Comparison of ENCODE assay signal across 21 cellular contexts in genomic region chr22:46586123-46586519, GRCh38. TPM values are rescaled to one million over a fixed set of nuclear protein-coding genes. Genes with fewer than 3 reads are reported as not detected.
A peak's percentile ranks its signal among the peaks of the same experiment; 100 is the strongest.
DNase-seq lines count a peak whose midpoint lies in the region; ATAC-seq and TF ChIP-seq lines count a peak whose summit lies in the region.
"Had no signal": no experiment of that assay in that cellular context is flagged by ENCODE, and none has a peak within 500 bp of the region (broad histone marks: within the 10 kb centered on the region; RNA-seq: fewer than 3 reads in every experiment).

No MANE protein-coding gene starts in this region.

- intact Hi-C loops in HCT116 (cut with micrococcal nuclease) = no loop called here

- RAD21 ChIA-PET in HCT116 (lab: Charles Lee; ENCODE audit: low non-redundant PET in 1 of 2, low total read pairs in 2 of 2, uncharacterized antibody in 2 of 2, unreplicated experiment in 2 of 2) = no interaction called here

- H3K27me3 Mint-ChIP-seq in naive B cell = no peaks in the 10 kb centered on the region

- H3K9ac ChIP-seq in BLaER1 (peak overlapping the region; percentile 78; the same call in 1 of the 2 replicates), HCT116 (ENCODE audit: low read length) (no peak overlapping the region)

- H3K27ac Mint-ChIP-seq in naive B cell = peak overlapping the region in 4 of 6 donors; percentile 12 to 100 (median 98)

- H3K27ac ChIP-seq in BLaER1 (peak overlapping the region; percentile 92), HCT116 (ENCODE audit: low read depth, low read length) (no peak overlapping the region), right atrium auricular region (peak overlapping the region; percentile 92 to 94)
- H3K27ac ChIP-seq: body of pancreas had no signal

- H3K9me3 ChIP-seq in BLaER1 (no peaks in the 10 kb centered on the region), HCT116 (ENCODE audit: control insufficient read depth in 1 of 2, insufficient read depth in 1 of 2, low read depth in 1 of 2, low read length in 2 of 2) (no peaks in the 10 kb centered on the region), right atrium auricular region (no peaks in the 10 kb centered on the region)
- H3K9me3 ChIP-seq: body of pancreas, tibial nerve had no signal

- H3K9me2 ChIP-seq in HCT116 (ENCODE audit: insufficient read depth) = no peaks in the 10 kb centered on the region

- BruUV-seq in HCT116 (replicated peaks; lab: Mats Ljungman, UMichigan) = no TSS peak

- CTCF ChIA-PET in HCT116 (lab: Charles Lee) = no interaction called here

- H3K79me2 ChIP-seq in HCT116 (ENCODE audit: insufficient read depth, low read length) = peaks cover 8% of the 10 kb centered on the region; the same call in 1 of the 2 replicates

- DNase-seq in HCT116 (ENCODE audit: low read depth, low spot score) = no peak
- no peak for DNase-seq in right atrium auricular region (ENCODE audit: low spot score)
- no peak for DNase-seq in naive B cell
- no peak for DNase-seq in epidermal melanocyte (ENCODE audit: insufficient read length, low spot score)
- no peak for DNase-seq in DMS 273 (lab: John Stamatoyannopoulos, UW; ENCODE audit: unreplicated experiment)
- DNase-seq in LoVo (ENCODE audit: low spot score) = no peak
- DNase-seq: activated CD4-positive, alpha-beta T cell treated with anti-CD3 and anti-CD28 coated beads for 48 hours; activated T-cell treated with anti-CD3 and anti-CD28 coated beads, Interleukin-2, amount 50 U/mL, for 4 hours; body of pancreas; C1 segment of cervical spinal cord; COR-L47; GF-D8; HCEC 1CT; Kasumi-1; mammary epithelial cell; NCI-H146 had no signal

- H3K4me1 ChIP-seq in BLaER1 = peaks cover 100% of the 10 kb centered on the region
- H3K4me1 ChIP-seq in HCT116 (ENCODE audit: control insufficient read depth in 1 of 2, insufficient read depth in 2 of 2, low read length in 2 of 2) = peaks cover 0 to 4% of the 10 kb centered on the region in 2 experiments; a peak in 1 of 4 replicates
- peaks cover 0 to 84% of the 10 kb centered on the region in 2 donors for H3K4me1 ChIP-seq in right atrium auricular region

- TF ChIP-seq CTCF in HCT116 (IDR thresholded peaks at IDR 0.05 in 2 of 3, conservative IDR thresholded peaks at IDR 0.05 in 1 of 3; ENCODE audit: borderline replicate concordance in 1 of 3, insufficient read depth in 1 of 3, low read depth in 2 of 3, low read length in 2 of 3) (no peak), right atrium auricular region (IDR thresholded peaks at IDR 0.05) (no peak)

- H3K27me3 ChIP-seq in BLaER1 (no peaks in the 10 kb centered on the region), HCT116 (ENCODE audit: insufficient read depth, low read length) (no peaks in the 10 kb centered on the region), right atrium auricular region (no peaks in the 10 kb centered on the region)
- H3K27me3 ChIP-seq: body of pancreas, tibial nerve had no signal

- H3K4me3 ChIP-seq in BLaER1 = no peak overlapping the region
- H3K4me3 ChIP-seq in HCT116 (replicated peaks in 1 of 2; ENCODE audit: low read depth in 1 of 2, low read length in 2 of 2) = no peak overlapping the region
- H3K4me3 ChIP-seq in right atrium auricular region = no peak overlapping the region
- H3K4me3 ChIP-seq: body of pancreas, skin epidermis, tibial nerve had no signal

- peak overlapping the region in 3 of 8 donors; percentile 81 to 91 (median 87) for H3K4me3 Mint-ChIP-seq in naive B cell
- H3K4me3 Mint-ChIP-seq: activated T-cell treated with anti-CD3 and anti-CD28 coated beads, Interleukin-2, amount 50 U/mL, for 4 hours had no signal

- TF ChIP-seq POLR2A in HCT116 (IDR thresholded peaks at IDR 0.05; ENCODE audit: borderline replicate concordance, extremely low read depth, insufficient read depth, insufficient read length) = no peak

- no peaks in the 10 kb centered on the region for H3K9me3 Mint-ChIP-seq in naive B cell
- H3K9me3 Mint-ChIP-seq: activated T-cell treated with anti-CD3 and anti-CD28 coated beads, Interleukin-2, amount 50 U/mL, for 4 hours; T-helper 2 cell treated with Interferon-gamma antibody and Interleukin-4, amounts not matched to agents 5 μg/mL and 100 μg/mL, for 36 hours had no signal

- peaks cover 64% of the 10 kb centered on the region for H4K20me1 ChIP-seq in BLaER1
- H4K20me1 ChIP-seq in HCT116 (ENCODE audit: insufficient read depth) = no peaks in the 10 kb centered on the region

- no peak for TF ChIP-seq RAD21 in HCT116 (IDR thresholded peaks at IDR 0.05; ENCODE audit: low read depth)

- H3K4me1 Mint-ChIP-seq in naive B cell = peaks cover 71 to 84% (median 76%) of the 10 kb centered on the region in 3 donors

- POLR2A ChIA-PET in HCT116 (lab: Charles Lee) = no interaction called here

- H3K36me3 Mint-ChIP-seq in naive B cell = no peaks in the 10 kb centered on the region

- no peak overlapping the region for H2AFZ ChIP-seq in HCT116 (ENCODE audit: low read depth, low read length, poor library complexity, severe bottlenecking)

- H3K4me2 ChIP-seq in BLaER1 = peak overlapping the region; percentile 90
- no peak overlapping the region for H3K4me2 ChIP-seq in HCT116 (ENCODE audit: low read length)

- ATAC-seq in HCT116 (0 out of 2 replicates have a peak, but pooled peaks have one; percentile 42), naive B cell (ENCODE audit: low read depth in 2 of 2) (no peak), HG02763 (IDR thresholded peaks at IDR 0.05; ENCODE audit: unreplicated experiment) (no peak)
- ATAC-seq: activated T-cell treated with anti-CD3 and anti-CD28 coated beads, Interleukin-2, amount 50 U/mL, for 4 hours; body of pancreas had no signal

- H3K36me3 ChIP-seq in BLaER1 (peaks cover 15% of the 10 kb centered on the region; the same call in 1 of the 2 replicates), HCT116 (ENCODE audit: control insufficient read depth in 1 of 2, insufficient read depth in 2 of 2, low read length in 2 of 2) (no peaks in the 10 kb centered on the region), right atrium auricular region (no peaks in the 10 kb centered on the region)
- H3K36me3 ChIP-seq: tibial nerve had no signal

TF ChIP-seq in HCT116, 20 proteins besides CTCF, POLR2A, EP300 and RAD21 (continues in another document):
- TF ChIP-seq POLR2AphosphoS5 (IDR thresholded peaks at IDR 0.05; ENCODE audit: low read depth, low read length) (no peak), SP1 (IDR thresholded peaks at IDR 0.05; ENCODE audit: low read depth) (no peak), ATF3 (IDR thresholded peaks at IDR 0.05) (no peak), SIN3A (IDR thresholded peaks at IDR 0.05; ENCODE audit: low read depth) (no peak), EZH2 (IDR thresholded peaks at IDR 0.05) (no peak), SRF (IDR thresholded peaks at IDR 0.05; ENCODE audit: low read depth) (no peak), CBX3 (IDR thresholded peaks at IDR 0.05; ENCODE audit: low read depth) (no peak), ZNF274 (IDR thresholded peaks at IDR 0.05; ENCODE audit: low read depth, low read length) (no peak), ELF1 (IDR thresholded peaks at IDR 0.05; ENCODE audit: borderline replicate concordance, low read depth) (no peak), YY1 (IDR thresholded peaks at IDR 0.05; ENCODE audit: extremely low read depth, insufficient replicate concordance, low read depth, low read length) (no peak)
- TF ChIP-seq, protein P1, sequence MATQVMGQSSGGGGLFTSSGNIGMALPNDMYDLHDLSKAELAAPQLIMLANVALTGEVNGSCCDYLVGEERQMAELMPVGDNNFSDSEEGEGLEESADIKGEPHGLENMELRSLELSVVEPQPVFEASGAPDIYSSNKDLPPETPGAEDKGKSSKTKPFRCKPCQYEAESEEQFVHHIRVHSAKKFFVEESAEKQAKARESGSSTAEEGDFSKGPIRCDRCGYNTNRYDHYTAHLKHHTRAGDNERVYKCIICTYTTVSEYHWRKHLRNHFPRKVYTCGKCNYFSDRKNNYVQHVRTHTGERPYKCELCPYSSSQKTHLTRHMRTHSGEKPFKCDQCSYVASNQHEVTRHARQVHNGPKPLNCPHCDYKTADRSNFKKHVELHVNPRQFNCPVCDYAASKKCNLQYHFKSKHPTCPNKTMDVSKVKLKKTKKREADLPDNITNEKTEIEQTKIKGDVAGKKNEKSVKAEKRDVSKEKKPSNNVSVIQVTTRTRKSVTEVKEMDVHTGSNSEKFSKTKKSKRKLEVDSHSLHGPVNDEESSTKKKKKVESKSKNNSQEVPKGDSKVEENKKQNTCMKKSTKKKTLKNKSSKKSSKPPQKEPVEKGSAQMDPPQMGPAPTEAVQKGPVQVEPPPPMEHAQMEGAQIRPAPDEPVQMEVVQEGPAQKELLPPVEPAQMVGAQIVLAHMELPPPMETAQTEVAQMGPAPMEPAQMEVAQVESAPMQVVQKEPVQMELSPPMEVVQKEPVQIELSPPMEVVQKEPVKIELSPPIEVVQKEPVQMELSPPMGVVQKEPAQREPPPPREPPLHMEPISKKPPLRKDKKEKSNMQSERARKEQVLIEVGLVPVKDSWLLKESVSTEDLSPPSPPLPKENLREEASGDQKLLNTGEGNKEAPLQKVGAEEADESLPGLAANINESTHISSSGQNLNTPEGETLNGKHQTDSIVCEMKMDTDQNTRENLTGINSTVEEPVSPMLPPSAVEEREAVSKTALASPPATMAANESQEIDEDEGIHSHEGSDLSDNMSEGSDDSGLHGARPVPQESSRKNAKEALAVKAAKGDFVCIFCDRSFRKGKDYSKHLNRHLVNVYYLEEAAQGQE (IDR thresholded peaks at IDR 0.05; ENCODE audit: low read depth) = no peak

RNA-seq across cellular contexts. Expression of gene GRAMD4, which starts 34.1 kb away (rescaled TPM):
- total RNA-seq in HCT116 (2021; ENCODE audit: unreplicated experiment) (25.8 TPM), right atrium auricular region (10 to 100 TPM; 29.1 to 31.6 TPM)
- polyA plus RNA-seq in HCT116 (2012) = 11.4 and 13.3 TPM in 2 replicates
- polyA plus RNA-seq in naive B cell (ENCODE audit: low read depth in 6 of 6) = 10 to 100 TPM in 1 of 6 donors, 1 to 10 TPM in 5; 4.0 to 12.5 (median 6.9) TPM

RNA-seq across cellular contexts. Expression of gene CELSR1, which starts 48.7 kb away (rescaled TPM):
- total RNA-seq in HCT116 (2021; ENCODE audit: unreplicated experiment) = 19.6 TPM
- polyA plus RNA-seq in HCT116 (2012) = 21.9 and 26.8 TPM in 2 replicates
- 1 to 10 TPM; 7.1 to 9.6 TPM for total RNA-seq in right atrium auricular region
- 1 to 10 TPM in 5 of 6 donors, under 1 TPM in 1; 0.94 to 3.9 (median 2.1) TPM for polyA plus RNA-seq in naive B cell (ENCODE audit: low read depth in 6 of 6)
